ENCODE assay signal across 8 cellular contexts in the genomic region with DNA sequence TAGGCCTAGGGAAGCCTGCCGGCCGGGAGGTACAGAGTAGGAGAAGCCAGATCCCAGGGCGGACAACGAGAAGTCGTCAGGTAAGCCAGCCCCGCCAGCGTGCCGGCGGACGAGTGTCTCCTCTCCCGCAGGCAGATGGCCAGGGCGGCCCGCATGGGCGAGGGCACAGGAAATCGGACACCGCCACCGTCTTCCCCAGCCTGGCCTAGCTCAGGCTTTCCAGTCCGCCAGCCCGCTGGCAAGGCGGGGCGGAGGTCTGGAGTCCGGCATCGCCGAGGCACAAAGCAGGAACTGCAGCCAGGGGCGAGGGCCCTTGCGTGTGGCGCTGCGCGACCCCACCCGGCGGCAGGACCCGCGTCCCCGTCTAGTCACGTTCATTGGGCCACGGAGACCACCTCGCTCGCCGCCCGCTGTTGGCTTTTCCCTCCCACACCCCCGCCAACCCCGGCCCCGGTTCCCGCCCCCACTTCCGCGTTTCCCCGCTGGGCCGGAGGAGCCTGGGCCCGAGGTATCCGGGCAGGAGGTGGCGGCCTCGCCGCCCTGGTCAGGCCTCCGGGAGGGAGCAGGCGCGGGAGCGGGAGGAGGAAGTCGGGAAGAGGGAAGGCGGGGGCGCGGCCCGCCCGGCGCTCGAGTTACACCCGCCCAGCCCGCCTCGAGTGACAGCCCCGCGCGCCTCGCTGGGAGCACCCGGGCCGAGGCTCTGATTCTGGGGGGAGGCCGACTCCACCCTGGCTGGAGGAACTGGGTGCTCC. TPM values are rescaled to one million over a fixed set of nuclear protein-coding genes. Genes with fewer than 3 reads are reported as not detected.
DNase-seq lines count a peak whose midpoint lies in the region; ATAC-seq and TF ChIP-seq lines count a peak whose summit lies in the region.

A gene (plus strand): TSS at position 655 of the 752 bp plus-strand sequence. CDS start 39,727 bp downstream, outside the sequence.

- no peaks in the 10 kb centered on the region for H3K27me3 Mint-ChIP-seq in activated CD8-positive, alpha-beta T cell treated with anti-CD3 and anti-CD28 coated beads for 36 hours

- no peaks in the 10 kb centered on the region for H3K9me3 Mint-ChIP-seq in activated CD8-positive, alpha-beta T cell treated with anti-CD3 and anti-CD28 coated beads for 36 hours

- peaks cover 32% of the 10 kb centered on the region for H3K4me1 Mint-ChIP-seq in activated CD8-positive, alpha-beta T cell treated with anti-CD3 and anti-CD28 coated beads for 36 hours (ENCODE audit: low read depth)

- DNase-seq in AG20443 (ENCODE audit: low spot score), result peak; percentile 96
- DNase-seq in NCI-H510A treated with DMSO at 0.1 percent for 48 hours (lab: John Stamatoyannopoulos, UW), result peak; percentile 59
- DNase-seq in activated CD8-positive, alpha-beta T cell treated with anti-CD3 and anti-CD28 coated beads for 36 hours, result peak; percentile 59
- DNase-seq in lower lobe of right lung, result peak; percentile 97
- peak; percentile 21 to 39 (median 31) for DNase-seq in stimulated activated CD4-positive, alpha-beta T cell treated with anti-CD3 and anti-CD28 coated beads, TNF-alpha, amount 100 ng/mL, for 4 hours (ENCODE audit: low read depth in 3 of 3)

- peak within 1 kb of the TSS; percentile 85 for H3K4me3 Mint-ChIP-seq in activated CD8-positive, alpha-beta T cell treated with anti-CD3 and anti-CD28 coated beads for 36 hours

- intact Hi-C loops in activated CD8-positive, alpha-beta T cell treated with anti-CD3 and anti-CD28 coated beads for 36 hours (cut with micrococcal nuclease), result loop anchor here (2.0 to 10.0 kb wide), 2 partner anchors 41 to 149 kb away; no protein-coding TSS in a partner anchor
- intact Hi-C loops in lower lobe of right lung (cut with DNase I), result no loop called here

- H3K36me3 ChIP-seq in ectodermal cell (ENCODE audit: control insufficient read depth, insufficient read depth, low read length) (no peaks in the 10 kb centered on the region), lower lobe of right lung (no peaks in the 10 kb centered on the region)

- POLR2A ChIA-PET in activated CD8-positive, alpha-beta T cell treated with anti-CD3 and anti-CD28 coated beads for 36 hours (lab: Charles Lee), result interaction anchor here (0.8 to 1.4 kb wide), 4 partner anchors 30 to 103 kb away, joined by 3 to 4 read pairs (median 3); no protein-coding TSS in a partner anchor

- WGBS in ectodermal cell, 2 experiments, result 0 to 1% methylated on average over 75 of the region's 75 CpGs

- H3K27me3 ChIP-seq in ectodermal cell (ENCODE audit: control insufficient read depth, insufficient read depth, low read length, poor library complexity, severe bottlenecking), result no peaks in the 10 kb centered on the region
- H3K27me3 ChIP-seq in lower lobe of right lung (ENCODE audit: low read depth), result no peaks in the 10 kb centered on the region

- ATAC-seq in GM18870 (IDR thresholded peaks at IDR 0.05; ENCODE audit: unreplicated experiment) (peak; percentile 29), HG03135 (IDR thresholded peaks at IDR 0.05; ENCODE audit: unreplicated experiment) (peak; percentile 53), lower lobe of right lung (peak; percentile 98)
- peak; percentile 69 for ATAC-seq in activated CD8-positive, alpha-beta T cell treated with anti-CD3 and anti-CD28 coated beads for 36 hours

- peaks cover 18% of the 10 kb centered on the region for H3K36me3 Mint-ChIP-seq in activated CD8-positive, alpha-beta T cell treated with anti-CD3 and anti-CD28 coated beads for 36 hours (ENCODE audit: low read depth)

- H3K4me3 ChIP-seq in ectodermal cell (ENCODE audit: insufficient read depth, low read depth, low read length) (peak within 1 kb of the TSS; percentile 57), lower lobe of right lung (peak within 1 kb of the TSS; percentile 75)

- H3K27ac Mint-ChIP-seq in activated CD8-positive, alpha-beta T cell treated with anti-CD3 and anti-CD28 coated beads for 36 hours, result peak within 1 kb of the TSS; percentile 94

- CTCF ChIA-PET in activated CD8-positive, alpha-beta T cell treated with anti-CD3 and anti-CD28 coated beads for 36 hours (lab: Charles Lee), result interaction anchor here (0.9 to 1.4 kb wide), 3 partner anchors 30 to 101 kb away, joined by 3 to 5 read pairs (median 4); no protein-coding TSS in a partner anchor

- no peak for TF ChIP-seq CTCF in activated CD8-positive, alpha-beta T cell treated with anti-CD3 and anti-CD28 coated beads for 36 hours (IDR thresholded peaks at IDR 0.05)
- peak; percentile 18 for TF ChIP-seq CTCF in lower lobe of right lung (IDR thresholded peaks at IDR 0.05)

- H3K27ac ChIP-seq in ectodermal cell (ENCODE audit: insufficient read depth, low read depth, low read length, poor library complexity, severe bottlenecking) (peak within 1 kb of the TSS; percentile 62), lower lobe of right lung (peak within 1 kb of the TSS; percentile 100)

- H3K4me1 ChIP-seq in ectodermal cell (ENCODE audit: control insufficient read depth, insufficient read depth, low read length), result peaks cover 8% of the 10 kb centered on the region
- H3K4me1 ChIP-seq in lower lobe of right lung, result peaks cover 40% of the 10 kb centered on the region

- H3K9me3 ChIP-seq in ectodermal cell (ENCODE audit: control insufficient read depth, low read length) (no peaks in the 10 kb centered on the region), lower lobe of right lung (no peaks in the 10 kb centered on the region)

RNA-seq across cellular contexts. Expression of the gene that starts here (rescaled TPM):
- 10 to 100 TPM; 33.5 to 40.9 TPM for total RNA-seq in activated CD8-positive, alpha-beta T cell treated with anti-CD3 and anti-CD28 coated beads for 36 hours
- 37.1 TPM for polyA plus RNA-seq in ectodermal cell (2013, experiment 1 of 4)
- polyA plus RNA-seq in ectodermal cell (2013, experiment 2 of 4), result 39.8 TPM
- 28.5 TPM for polyA plus RNA-seq in ectodermal cell (2013, experiment 3 of 4)
- polyA plus RNA-seq in ectodermal cell (2013, experiment 4 of 4), result 30.8 TPM
- total RNA-seq in lower lobe of right lung, result 50.4 TPM

Comparison
In these comparisons a context has a peak if more than half of its experiments do, and no peak if none do; other contexts are left out.
1. Peak in every context shown above with its lines: DNase-seq, ATAC-seq, H3K4me3 ChIP-seq and H3K27ac ChIP-seq.
2. DNase-seq: peak in every context shown above with its lines; median percentile 97 in lower lobe of right lung; 96 in AG20443; 59 in NCI-H510A treated with DMSO at 0.1 percent for 48 hours; 59 in activated CD8-positive, alpha-beta T cell treated with anti-CD3 and anti-CD28 coated beads for 36 hours; 31 in stimulated activated CD4-positive, alpha-beta T cell treated with anti-CD3 and anti-CD28 coated beads, TNF-alpha, amount 100 ng/mL, for 4 hours.
3. ATAC-seq: peak in every context shown above with its lines; median percentile 98 in lower lobe of right lung; 69 in activated CD8-positive, alpha-beta T cell treated with anti-CD3 and anti-CD28 coated beads for 36 hours; 53 in HG03135; 29 in GM18870.